ENCODE assay signal across 8 cellular contexts in genomic region chr4:8159522-8160232, GRCh38. TPM values are rescaled to one million over a fixed set of nuclear protein-coding genes. Genes with fewer than 3 reads are reported as not detected.
DNase-seq lines count a peak whose midpoint lies in the region; ATAC-seq and TF ChIP-seq lines count a peak whose summit lies in the region.

No MANE protein-coding gene starts in this region.

- H3K27ac ChIP-seq in body of pancreas (peak overlapping the region; percentile 7 to 84 (median 72)), lung (ENCODE audit: low read depth in 1 of 2, low read length in 1 of 2) (no peak overlapping the region), uterus (peak overlapping the region in 1 of 2 donors; percentile 65)

- DNase-seq in activated naive CD4-positive, alpha-beta T cell treated with anti-CD3 and anti-CD28 coated beads for 36 hours: no peak
- no peak for DNase-seq in activated naive CD4-positive, alpha-beta T cell treated with anti-CD3 and anti-CD28 coated beads, Interleukin-2, amount 50 U/mL, for 72 hours (ENCODE audit: low spot score in 2 of 2)
- DNase-seq in body of pancreas: peak in 2 of 4 donors; percentile 36 to 54
- DNase-seq in lung (ENCODE audit: low spot score): no peak
- no peak for DNase-seq in uterus

- peaks cover 4% of the 10 kb centered on the region for H3K27me3 Mint-ChIP-seq in activated naive CD4-positive, alpha-beta T cell treated with anti-CD3 and anti-CD28 coated beads for 36 hours (ENCODE audit: low read depth)

- H3K4me1 ChIP-seq in body of pancreas (peaks cover 41% of the 10 kb centered on the region), lung (ENCODE audit: control insufficient read depth in 2 of 2, insufficient read depth in 2 of 2, low read length in 2 of 2) (peaks cover 0 to 13% of the 10 kb centered on the region in 2 donors), uterus (peaks cover 4 to 11% of the 10 kb centered on the region in 2 donors)

- no peaks in the 10 kb centered on the region for H3K36me3 Mint-ChIP-seq in activated naive CD4-positive, alpha-beta T cell treated with anti-CD3 and anti-CD28 coated beads for 36 hours (ENCODE audit: low read depth)
- H3K36me3 Mint-ChIP-seq in activated naive CD4-positive, alpha-beta T cell treated with anti-CD3 and anti-CD28 coated beads, Interleukin-2, amount 50 U/mL, for 72 hours: peaks cover 5% of the 10 kb centered on the region in 2 donors

- H3K27me3 ChIP-seq in body of pancreas (no peaks in the 10 kb centered on the region), lung (ENCODE audit: control insufficient read depth, insufficient read depth) (no peaks in the 10 kb centered on the region), uterus (peaks cover 10% of the 10 kb centered on the region in 2 donors)

- ATAC-seq in activated naive CD4-positive, alpha-beta T cell treated with anti-CD3 and anti-CD28 coated beads, Interleukin-2, amount 50 U/mL, for 72 hours: no peak
- ATAC-seq in body of pancreas: no peak
- ATAC-seq in lung (ENCODE audit: insufficient read depth, low FRiP score): no peak
- no peak for ATAC-seq in HG03175 (IDR thresholded peaks at IDR 0.05; ENCODE audit: unreplicated experiment)
- no peak for ATAC-seq in GM18868 (IDR thresholded peaks at IDR 0.05; ENCODE audit: unreplicated experiment)
- no peak for ATAC-seq in HG03460 (IDR thresholded peaks at IDR 0.05; ENCODE audit: unreplicated experiment)

- no peak for TF ChIP-seq CTCF in body of pancreas (IDR thresholded peaks at IDR 0.05)
- TF ChIP-seq CTCF in lung (IDR thresholded peaks at IDR 0.05; ENCODE audit: control extremely low read depth, extremely low read depth): no peak
- no peak for TF ChIP-seq CTCF in uterus (IDR thresholded peaks at IDR 0.05)

- 4 to 5% methylated on average over 10 to 15 of the region's 15 CpGs for WGBS in body of pancreas, 2 donors
- WGBS in lung, 2 donors: 26 to 32% methylated on average over 15 of the region's 15 CpGs

- peak overlapping the region; percentile 89 for H3K4me3 Mint-ChIP-seq in activated naive CD4-positive, alpha-beta T cell treated with anti-CD3 and anti-CD28 coated beads for 36 hours

- TF ChIP-seq POLR2A in body of pancreas (IDR thresholded peaks at IDR 0.05) (no peak), uterus (IDR thresholded peaks at IDR 0.05) (no peak)

- intact Hi-C loops in activated naive CD4-positive, alpha-beta T cell treated with anti-CD3 and anti-CD28 coated beads for 36 hours (cut with micrococcal nuclease): loop anchor here (2.0 kb wide), 1 partner anchor 993 kb away; no protein-coding TSS in a partner anchor
- intact Hi-C loops in body of pancreas (cut with DNase I): no loop called here
- intact Hi-C loops in uterus (cut with DNase I; ENCODE audit: low total_unique reads): no loop called here

- H3K27ac Mint-ChIP-seq in activated naive CD4-positive, alpha-beta T cell treated with anti-CD3 and anti-CD28 coated beads for 36 hours: no peak overlapping the region
- peak overlapping the region in 1 of 2 donors; percentile 63 for H3K27ac Mint-ChIP-seq in activated naive CD4-positive, alpha-beta T cell treated with anti-CD3 and anti-CD28 coated beads, Interleukin-2, amount 50 U/mL, for 72 hours

- peak overlapping the region; percentile 45 to 95 for H3K4me3 ChIP-seq in body of pancreas
- H3K4me3 ChIP-seq in lung: peak overlapping the region; percentile 70
- peak overlapping the region; percentile 86 to 91 for H3K4me3 ChIP-seq in uterus

- peaks cover 11% of the 10 kb centered on the region for H3K4me1 Mint-ChIP-seq in activated naive CD4-positive, alpha-beta T cell treated with anti-CD3 and anti-CD28 coated beads for 36 hours (ENCODE audit: low read depth)

- H3K36me3 ChIP-seq in body of pancreas (replicated peaks in 1 of 2; ENCODE audit: insufficient read depth in 1 of 2, low read depth in 2 of 2) (no peaks in the 10 kb centered on the region), lung (ENCODE audit: control insufficient read depth in 2 of 2, insufficient read depth in 2 of 2, low read length in 2 of 2) (no peaks in the 10 kb centered on the region), uterus (no peaks in the 10 kb centered on the region)

- CTCF ChIA-PET in activated naive CD4-positive, alpha-beta T cell treated with anti-CD3 and anti-CD28 coated beads for 36 hours (lab: Charles Lee): interaction anchor here (1.4 to 1.6 kb wide), 2 partner anchors 17 to 448 kb away, joined by 4 to 9 read pairs; no protein-coding TSS in a partner anchor

- H3K9me3 ChIP-seq in body of pancreas (no peaks in the 10 kb centered on the region), lung (ENCODE audit: control insufficient read depth in 2 of 2, insufficient read depth in 1 of 2, low read length in 1 of 2) (no peaks in the 10 kb centered on the region), uterus (no peaks in the 10 kb centered on the region)

- H3K9me3 Mint-ChIP-seq in activated naive CD4-positive, alpha-beta T cell treated with anti-CD3 and anti-CD28 coated beads for 36 hours: no peaks in the 10 kb centered on the region
- no peaks in the 10 kb centered on the region for H3K9me3 Mint-ChIP-seq in activated naive CD4-positive, alpha-beta T cell treated with anti-CD3 and anti-CD28 coated beads, Interleukin-2, amount 50 U/mL, for 72 hours

RNA-seq across cellular contexts. Expression of gene ABLIM2, which starts 1.1 kb away (rescaled TPM):
- under 1 TPM; 0.22 to 0.24 TPM for total RNA-seq in activated naive CD4-positive, alpha-beta T cell treated with anti-CD3 and anti-CD28 coated beads for 36 hours
- under 1 TPM; 0.27 to 0.41 TPM for total RNA-seq in activated naive CD4-positive, alpha-beta T cell treated with anti-CD3 and anti-CD28 coated beads, Interleukin-2, amount 50 U/mL, for 72 hours
- total RNA-seq in body of pancreas (10 to 100 TPM in 1 of 2 donors, 1 to 10 TPM in 1; 6.0 to 20.8 TPM), lung (10 to 100 TPM in 1 of 2 donors, 1 to 10 TPM in 1; 4.0 to 10.9 TPM), uterus (1 to 10 TPM in 2 of 4 donors, under 1 TPM in 2; 0.77 to 6.0 (median 1.5) TPM)
- 1 to 10 TPM; 1.7 to 6.5 TPM for polyA plus RNA-seq in lung

RNA-seq across cellular contexts. Expression of gene SH3TC1, which starts 39.4 kb away (rescaled TPM):
- total RNA-seq in activated naive CD4-positive, alpha-beta T cell treated with anti-CD3 and anti-CD28 coated beads for 36 hours: 10 to 100 TPM; 17.9 to 23.6 TPM
- 10 to 100 TPM; 12.2 to 22.2 TPM for total RNA-seq in activated naive CD4-positive, alpha-beta T cell treated with anti-CD3 and anti-CD28 coated beads, Interleukin-2, amount 50 U/mL, for 72 hours
- total RNA-seq in body of pancreas (100 to 1,000 TPM in 1 of 2 donors, 10 to 100 TPM in 1; 31.1 to 103 TPM), lung (10 to 100 TPM; 41.7 to 67.3 TPM), uterus (10 to 100 TPM in 2 of 4 donors, 1 to 10 TPM in 2; 5.1 to 16.4 (median 11.3) TPM)
- polyA plus RNA-seq in lung: 10 to 100 TPM; 21.4 to 34.5 TPM

Comparison
In these comparisons a context has a peak if more than half of its experiments do, and no peak if none do; other contexts are left out.
1. H3K27ac ChIP-seq: peak in body of pancreas (4 of 4); none in lung (0 of 2).
2. Peak in every context shown above with its lines, with median percentiles within 50 percentile points of each other: H3K4me3 ChIP-seq.